In the genomic region with DNA sequence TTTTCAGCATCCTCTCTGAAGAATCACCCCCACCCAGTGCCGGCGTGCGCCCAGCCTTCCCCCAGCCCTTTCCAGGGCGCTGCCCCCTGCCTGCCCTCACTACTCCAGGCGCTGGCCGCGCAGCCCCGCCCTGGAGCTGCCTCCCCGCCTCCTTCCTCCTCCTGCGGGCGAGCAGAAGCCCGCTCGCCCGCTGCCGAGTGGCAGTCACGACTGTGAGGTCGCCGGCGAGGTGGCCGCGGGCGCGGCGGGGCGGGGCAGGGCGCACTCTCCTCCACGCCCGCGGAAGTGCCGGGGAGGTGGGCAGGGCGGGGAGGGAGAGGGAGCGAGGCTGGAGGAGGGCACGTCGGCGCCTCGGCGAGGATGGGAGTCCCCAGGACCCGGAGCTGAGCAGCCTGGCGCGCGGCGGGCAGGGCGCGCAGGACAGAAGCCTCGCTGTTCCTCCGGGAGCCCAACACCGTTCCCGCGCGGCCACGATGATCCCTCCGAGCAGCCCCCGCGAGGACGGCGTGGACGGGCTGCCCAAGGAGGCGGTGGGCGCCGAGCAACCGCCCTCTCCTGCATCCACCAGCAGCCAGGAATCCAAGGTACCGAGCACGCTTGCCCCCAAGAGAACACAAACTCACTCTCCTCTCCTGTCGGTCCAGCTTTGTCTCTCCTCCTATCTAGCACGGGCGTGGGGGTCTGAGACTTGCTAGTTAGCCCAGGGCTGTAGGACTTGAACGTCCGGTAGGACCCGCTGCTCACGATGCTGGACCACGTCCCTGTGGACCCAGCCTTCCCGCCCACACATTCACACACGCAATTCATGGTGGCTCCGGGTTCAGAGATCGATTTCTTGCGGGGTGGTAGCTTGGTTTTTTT, we compare ENCODE assay signal across 8 cellular contexts. TPM values are rescaled to one million over a fixed set of nuclear protein-coding genes. Genes with fewer than 3 reads are reported as not detected.
DNase-seq lines count a peak whose midpoint lies in the region; ATAC-seq and TF ChIP-seq lines count a peak whose summit lies in the region.

A gene with protein sequence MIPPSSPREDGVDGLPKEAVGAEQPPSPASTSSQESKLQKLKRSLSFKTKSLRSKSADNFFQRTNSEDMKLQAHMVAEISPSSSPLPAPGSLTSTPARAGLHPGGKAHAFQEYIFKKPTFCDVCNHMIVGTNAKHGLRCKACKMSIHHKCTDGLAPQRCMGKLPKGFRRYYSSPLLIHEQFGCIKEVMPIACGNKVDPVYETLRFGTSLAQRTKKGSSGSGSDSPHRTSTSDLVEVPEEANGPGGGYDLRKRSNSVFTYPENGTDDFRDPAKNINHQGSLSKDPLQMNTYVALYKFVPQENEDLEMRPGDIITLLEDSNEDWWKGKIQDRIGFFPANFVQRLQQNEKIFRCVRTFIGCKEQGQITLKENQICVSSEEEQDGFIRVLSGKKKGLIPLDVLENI (plus strand): TSS at position 334 of the 861 bp plus-strand sequence. CDS start 140 bp downstream, at position 474.

- no peak within 1 kb of the TSS for H4K5ac ChIP-seq in H9 (ENCODE audit: insufficient read length, low read depth, low read length)

- ATAC-seq in T-helper 17 cell: no peak

- H3K27ac ChIP-seq in H9 (ENCODE audit: insufficient read length, low read depth, low read length) (no peak within 1 kb of the TSS), neuronal stem cell (replicated peaks; ENCODE audit: low read length) (no peak within 1 kb of the TSS)

- no peak within 1 kb of the TSS for H2BK120ac ChIP-seq in H9 (ENCODE audit: low read depth, low read length, poor library complexity, severe bottlenecking)
- H2BK120ac ChIP-seq in neuronal stem cell (ENCODE audit: low read depth, low read length): no peak within 1 kb of the TSS

- H3K36me3 ChIP-seq in neuronal stem cell (replicated peaks in 1 of 2; ENCODE audit: control insufficient read depth in 2 of 2, insufficient read depth in 2 of 2, low read length in 2 of 2): no peaks in the 10 kb centered on the region

- H3K18ac ChIP-seq in H9 (ENCODE audit: insufficient read length, low read depth, low read length) (peak within 1 kb of the TSS; percentile 23), neuronal stem cell (ENCODE audit: low read length) (peak within 1 kb of the TSS; percentile 97)

- peaks cover 3% of the 10 kb centered on the region; the same call in 1 of the 2 replicates for H3K79me2 ChIP-seq in H9 (ENCODE audit: insufficient read depth, low read length)

- peak within 1 kb of the TSS; percentile 83 to 94 for H3K4me3 Mint-ChIP-seq in CD14-positive monocyte
- H3K4me3 Mint-ChIP-seq in H9: peak within 1 kb of the TSS; percentile 85 to 94
- peak within 1 kb of the TSS; percentile 63 for H3K4me3 Mint-ChIP-seq in T-helper 17 cell

- H3K79me1 ChIP-seq in H9 (ENCODE audit: insufficient read depth, low read depth, low read length, poor library complexity, severe bottlenecking): no peaks in the 10 kb centered on the region
- no peaks in the 10 kb centered on the region for H3K79me1 ChIP-seq in neuronal stem cell (ENCODE audit: low read depth, low read length)

- no peak within 1 kb of the TSS for H2BK15ac ChIP-seq in H9 (ENCODE audit: low read depth, low read length)
- H2BK15ac ChIP-seq in neuronal stem cell (ENCODE audit: low read length): peak within 1 kb of the TSS; percentile 68

- H3K4me1 Mint-ChIP-seq in CD14-positive monocyte (peaks cover 19% of the 10 kb centered on the region), H9 (peaks cover 25 to 26% of the 10 kb centered on the region in 2 experiments), T-helper 17 cell (peaks cover 5% of the 10 kb centered on the region)

- H2AK5ac ChIP-seq in H9 (ENCODE audit: insufficient read length, low read length) (no peak within 1 kb of the TSS), neuronal stem cell (ENCODE audit: low read depth, low read length) (no peak within 1 kb of the TSS)

- H3K23me2 ChIP-seq in H9 (ENCODE audit: insufficient read length, low read depth, low read length, poor library complexity, severe bottlenecking): peaks cover 8% of the 10 kb centered on the region

- H2AFZ ChIP-seq in H9 (ENCODE audit: low read length) (no peak within 1 kb of the TSS), neuronal stem cell (ENCODE audit: low read length) (peak within 1 kb of the TSS; percentile 54)

- H3K36me3 Mint-ChIP-seq in CD14-positive monocyte (no peaks in the 10 kb centered on the region), H9 (ENCODE audit: insufficient read depth in 1 of 3, low read depth in 3 of 3) (peaks cover 0 to 6% (median 0%) of the 10 kb centered on the region in 3 experiments; a peak in 1 of 7 replicates), T-helper 17 cell (ENCODE audit: low read depth) (no peaks in the 10 kb centered on the region)

- H3K9ac ChIP-seq in H9 (ENCODE audit: extremely low read depth, insufficient read length, low read length): peak within 1 kb of the TSS; percentile 66
- peak within 1 kb of the TSS; percentile 99 for H3K9ac ChIP-seq in neuronal stem cell (ENCODE audit: low read depth, low read length, poor library complexity)

- 0 out of 2 replicates have a peak, but pooled peaks cover 3% of the 10 kb centered on the region for H3K4me1 ChIP-seq in H9 (ENCODE audit: insufficient read depth, low read length)
- peaks cover 0 to 4% of the 10 kb centered on the region in 2 donors for H3K4me1 ChIP-seq in neuronal stem cell (ENCODE audit: control insufficient read depth in 2 of 2, insufficient read depth in 1 of 2, low read depth in 1 of 2, low read length in 2 of 2)

- H3K4me2 ChIP-seq in H9 (ENCODE audit: insufficient read depth, insufficient read length, low read length) (peak within 1 kb of the TSS; percentile 68), neuronal stem cell (ENCODE audit: insufficient read depth, low read length, poor library complexity, severe bottlenecking) (peak within 1 kb of the TSS; percentile 63)

- H3K4me3 ChIP-seq in fibroblast of pulmonary artery (replicated peaks; ENCODE audit: low read depth, low read length) (peak within 1 kb of the TSS; percentile 49), neuronal stem cell (ENCODE audit: low read length in 2 of 2) (peak within 1 kb of the TSS in 1 of 2 donors; percentile 83)

- H3K4ac ChIP-seq in H9 (ENCODE audit: low read depth, low read length): no peak within 1 kb of the TSS
- no peak within 1 kb of the TSS for H3K4ac ChIP-seq in neuronal stem cell (ENCODE audit: low read length)

- no CpG with 5 or more reads among the region's 76 CpGs for WGBS in H9 (ENCODE audit: extremely low coverage, insufficient read length, low lambda C conversion rate)
- WGBS in neuronal stem cell (ENCODE audit: extremely low coverage in 2 of 2, insufficient read length in 2 of 2, insufficient replicate concordance in 1 of 2), 2 donors: no CpG with 5 or more reads among the region's 76 CpGs

- no peak for TF ChIP-seq POLR2A in erythroblast (IDR thresholded peaks at IDR 0.05; ENCODE audit: low read length)

- H2BK12ac ChIP-seq in H9 (ENCODE audit: insufficient read length, low read depth, low read length): no peak within 1 kb of the TSS
- no peak within 1 kb of the TSS for H2BK12ac ChIP-seq in neuronal stem cell (ENCODE audit: low read length)

- H4K8ac ChIP-seq in H9 (replicated peaks; ENCODE audit: insufficient read length, low read depth, low read length): no peak within 1 kb of the TSS
- H4K8ac ChIP-seq in neuronal stem cell (ENCODE audit: low read depth, low read length): no peak within 1 kb of the TSS

- peak within 1 kb of the TSS in 1 of 7 donors; percentile 57 for H3K27ac Mint-ChIP-seq in CD14-positive monocyte
- H3K27ac Mint-ChIP-seq in H9: peak within 1 kb of the TSS in 1 of 3 experiments; percentile 83; a peak in 2 of 7 replicates
- H3K27ac Mint-ChIP-seq in T-helper 17 cell: no peak within 1 kb of the TSS

- H3K9me3 Mint-ChIP-seq in CD14-positive monocyte (no peaks in the 10 kb centered on the region), H9 (no peaks in the 10 kb centered on the region)

- H4K91ac ChIP-seq in H9 (ENCODE audit: insufficient read length, low read depth, low read length) (no peak within 1 kb of the TSS), neuronal stem cell (ENCODE audit: low read depth, low read length, poor library complexity) (no peak within 1 kb of the TSS)

- no peak within 1 kb of the TSS for H2BK20ac ChIP-seq in H9 (ENCODE audit: low read depth, low read length, poor library complexity, severe bottlenecking)

- H3K9me3 ChIP-seq in H9 (ENCODE audit: control insufficient read depth, low read depth, low read length) (no peaks in the 10 kb centered on the region), T-helper 17 cell (ENCODE audit: control insufficient read depth, low read length, poor library complexity, severe bottlenecking) (no peaks in the 10 kb centered on the region), neuronal stem cell (replicated peaks in 1 of 2; ENCODE audit: control insufficient read depth in 2 of 2, insufficient read depth in 1 of 2, low read depth in 1 of 2, low read length in 2 of 2) (no peaks in the 10 kb centered on the region)

- intact Hi-C loops in CD14-positive monocyte (cut with micrococcal nuclease): no loop called here

- H3K56ac ChIP-seq in H9 (ENCODE audit: insufficient read length, low read depth, low read length): no peak within 1 kb of the TSS

- TF ChIP-seq CTCF in CD14-positive monocyte (IDR thresholded peaks at IDR 0.05): no peak
- no peak for TF ChIP-seq CTCF in H9 (conservative IDR thresholded peaks at IDR 0.05)
- no peak for TF ChIP-seq CTCF in fibroblast of pulmonary artery (IDR thresholded peaks at IDR 0.05; ENCODE audit: low read length, missing control alignments)

- H3K27me3 Mint-ChIP-seq in CD14-positive monocyte (ENCODE audit: low read depth in 3 of 3): peaks cover 12 to 22% (median 12%) of the 10 kb centered on the region in 3 donors
- peaks cover 36% of the 10 kb centered on the region for H3K27me3 Mint-ChIP-seq in H9 (ENCODE audit: low read depth)
- peaks cover 36% of the 10 kb centered on the region for H3K27me3 Mint-ChIP-seq in T-helper 17 cell

- H3K27me3 ChIP-seq in H9 (ENCODE audit: insufficient read depth, low read length) (no peaks in the 10 kb centered on the region; the same call in 1 of the 2 replicates), neuronal stem cell (ENCODE audit: control insufficient read depth in 3 of 3, insufficient read depth in 3 of 3, low read depth in 1 of 3, low read length in 3 of 3) (peaks cover 0 to 49% (median 0%) of the 10 kb centered on the region in 3 experiments)

- H2BK5ac ChIP-seq in H9 (ENCODE audit: insufficient read length, low read length) (no peak within 1 kb of the TSS), neuronal stem cell (ENCODE audit: low read length) (no peak within 1 kb of the TSS)

- peak within 1 kb of the TSS; percentile 69 for H3K14ac ChIP-seq in H9 (ENCODE audit: insufficient read depth, low read length)
- peak within 1 kb of the TSS; percentile 94 for H3K14ac ChIP-seq in neuronal stem cell (ENCODE audit: low read length)

- H4K20me1 ChIP-seq in H9 (ENCODE audit: control insufficient read depth, insufficient read depth, insufficient read length): no peaks in the 10 kb centered on the region

- DNase-seq in CD14-positive monocyte (ENCODE audit: low spot score) (peak; percentile 51), H9 (peak; percentile 70), T-helper 17 cell (no peak), fibroblast of pulmonary artery (ENCODE audit: low read depth) (no peak), neuronal stem cell (ENCODE audit: low spot score) (peak; percentile 54), AML-193 (lab: John Stamatoyannopoulos, UW) (no peak), erythroblast (lab: John Stamatoyannopoulos, UW) (no peak), T-helper 9 cell (no peak)

- no peak within 1 kb of the TSS for H3K23ac ChIP-seq in H9 (ENCODE audit: insufficient read length, low read depth, low read length)
- peak within 1 kb of the TSS; percentile 53 for H3K23ac ChIP-seq in neuronal stem cell (ENCODE audit: low read depth, low read length, poor library complexity)

- H3T11ph ChIP-seq in H9 (ENCODE audit: low read length): no peak within 1 kb of the TSS

RNA-seq across cellular contexts. Expression of the gene that starts here (rescaled TPM):
- under 1 TPM; 0.10 to 0.40 TPM for polyA plus RNA-seq in CD14-positive monocyte
- total RNA-seq in H9 (2021) (2.9 and 3.0 TPM in 2 replicates), T-helper 17 cell (under 1 TPM in 1 of 2 donors, not detected in 1; 0.35 TPM)
- polyA plus RNA-seq in neuronal stem cell (2013, experiment 1 of 2): 18.3 TPM
- 17.7 TPM for polyA plus RNA-seq in neuronal stem cell (2013, experiment 2 of 2)

Comparison
In these comparisons a context has a peak if more than half of its experiments do, and no peak if none do; other contexts are left out.
1. Peak in DNase-seq in CD14-positive monocyte; RNA of the gene not detected or under 1 TPM.
2. DNase-seq: peak in H9 (single experiment) and neuronal stem cell (single experiment); none in T-helper 17 cell (0 of 3), fibroblast of pulmonary artery (single experiment), AML-193 (0 of 2), erythroblast (0 of 2) and T-helper 9 cell (single experiment).
3. Peak in every context shown above with its lines, with median percentiles within 50 percentile points of each other: H3K4me3 Mint-ChIP-seq.